Comparison of ENCODE assay signal across 1 cellular context in the genomic region with DNA sequence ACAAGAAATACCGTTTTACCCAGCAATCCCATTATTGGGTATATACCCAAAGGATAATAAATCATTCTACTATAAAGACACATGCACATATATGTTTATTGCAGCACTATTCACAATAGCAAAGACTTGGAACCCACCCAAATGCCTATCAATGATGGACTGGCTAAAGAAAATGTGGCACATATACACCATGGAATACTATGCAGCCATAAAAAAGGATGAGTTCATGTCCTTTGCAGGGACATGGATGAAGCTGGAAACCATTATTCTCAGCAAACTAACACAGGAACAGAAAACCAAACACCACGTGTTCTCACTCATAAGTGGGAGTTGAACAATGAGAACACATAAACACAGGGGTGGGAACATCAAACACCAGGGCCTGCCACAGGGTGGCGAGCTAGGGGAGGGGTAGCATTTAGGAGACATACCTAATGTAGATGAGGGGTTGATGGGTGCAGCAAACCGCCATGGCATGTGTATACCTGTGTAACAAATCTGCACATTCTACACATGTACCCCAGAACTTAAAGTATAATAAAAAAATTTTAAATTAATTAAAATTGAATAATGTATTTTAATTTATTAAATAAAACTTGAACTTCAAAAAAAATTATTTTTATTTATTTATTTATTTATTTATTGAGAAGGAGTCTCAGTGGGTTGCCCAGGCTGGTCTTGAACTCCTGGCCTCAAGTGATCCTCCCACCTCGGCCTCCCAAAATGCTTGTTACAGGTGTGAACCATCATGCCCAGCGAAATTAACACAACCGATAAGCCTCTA.
TF ChIP-seq lines count a peak whose summit lies in the region.

No MANE protein-coding gene starts in this region.

TF ChIP-seq in HEK293, 187 proteins besides CTCF, POLR2A, EP300 and RAD21:
- TF ChIP-seq, protein P1, sequence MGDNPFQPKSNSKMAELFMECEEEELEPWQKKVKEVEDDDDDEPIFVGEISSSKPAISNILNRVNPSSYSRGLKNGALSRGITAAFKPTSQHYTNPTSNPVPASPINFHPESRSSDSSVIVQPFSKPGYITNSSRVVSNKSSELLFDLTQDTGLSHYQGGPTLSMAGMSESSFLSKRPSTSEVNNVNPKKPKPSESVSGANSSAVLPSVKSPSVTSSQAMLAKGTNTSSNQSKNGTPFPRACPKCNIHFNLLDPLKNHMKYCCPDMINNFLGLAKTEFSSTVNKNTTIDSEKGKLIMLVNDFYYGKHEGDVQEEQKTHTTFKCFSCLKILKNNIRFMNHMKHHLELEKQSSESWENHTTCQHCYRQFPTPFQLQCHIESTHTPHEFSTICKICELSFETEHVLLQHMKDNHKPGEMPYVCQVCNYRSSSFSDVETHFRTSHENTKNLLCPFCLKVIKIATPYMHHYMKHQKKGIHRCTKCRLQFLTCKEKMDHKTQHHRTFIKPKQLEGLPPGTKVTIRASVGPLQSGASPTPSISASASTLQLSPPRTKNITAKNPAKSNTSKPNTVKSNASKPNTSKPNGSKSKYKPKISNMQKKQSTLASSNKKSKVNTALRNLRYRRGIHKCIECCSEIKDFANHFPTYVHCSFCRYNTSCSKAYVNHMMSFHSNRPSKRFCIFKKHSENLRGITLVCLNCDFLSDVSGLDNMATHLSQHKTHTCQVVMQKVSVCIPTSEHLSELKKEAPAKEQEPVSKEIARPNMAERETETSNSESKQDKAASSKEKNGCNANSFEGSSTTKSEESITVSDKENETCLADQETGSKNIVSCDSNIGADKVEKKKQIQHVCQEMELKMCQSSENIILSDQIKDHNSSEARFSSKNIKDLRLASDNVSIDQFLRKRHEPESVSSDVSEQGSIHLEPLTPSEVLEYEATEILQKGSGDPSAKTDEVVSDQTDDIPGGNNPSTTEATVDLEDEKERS (tag by site-specific recombination; IDR thresholded peaks at IDR 0.05): 0 out of 2 replicates have a peak, but pooled peaks have one; percentile 11
- TF ChIP-seq ZNF146 (tag by site-specific recombination; IDR thresholded peaks at IDR 0.05): peak; percentile 63; the same call in 1 of the 2 replicates
